25 cellular contexts compared by ENCODE assay signal in genomic region chr10:107157071-107157470, GRCh38. TPM values are rescaled to one million over a fixed set of nuclear protein-coding genes. Genes with fewer than 3 reads are reported as not detected.
"Had no signal": no experiment of that assay in that cellular context is flagged by ENCODE, and none has a peak within 500 bp of the region (broad histone marks: within the 10 kb centered on the region; RNA-seq: fewer than 3 reads in every experiment).

No MANE protein-coding gene starts in this region.

- H3K27ac ChIP-seq: KMS-11 had no signal

- H3K9ac ChIP-seq: KMS-11, SK-N-SH had no signal

- DNase-seq: Kasumi-1; MM.1S; NCI-H1092 treated with DMSO at 0.1 percent for 48 hours; NCI-H1436; NCI-H187; NCI-H2029; NCI-H2081 treated with DMSO at 0.1 percent for 48 hours; NCI-H2171; NCI-H226; NCI-H446; NCI-H510A; NCI-H524 treated with DMSO at 0.1 percent for 48 hours; NCI-H69; NCI-H774; NK-92 treated with Interleukin-12 subunit alpha and Interleukin-12 subunit beta, amount 100 ng/mL, for 24 hours; PC-3; Right ventricle myocardium superior; SIG-M5; SK-N-SH; SW 1271 had no signal

- H3K4me2 ChIP-seq: KMS-11, SK-N-SH had no signal

- ATAC-seq: K562, Panc1, PC-3 had no signal

- H3K4me3 ChIP-seq: K562 had no signal

- H3K9me3 ChIP-seq: SK-N-SH had no signal

RNA-seq across cellular contexts. Expression of gene SORCS1, which starts 7.4 kb away (rescaled TPM):
- total RNA-seq: M059J, OCI-LY7 had no signal
